1 cellular context compared by ENCODE assay signal in genomic region chr12:2034633-2035420, GRCh38.
A peak's percentile ranks its signal among the peaks of the same experiment; 100 is the strongest.
TF ChIP-seq lines count a peak whose summit lies in the region.

No MANE protein-coding gene starts in this region.

TF ChIP-seq in HepG2, 621 proteins besides CTCF, POLR2A, EP300 and RAD21 (continued from another document and continues in another):
- TF ChIP-seq LBX2 (CRISPR knock-in tag; IDR thresholded peaks at IDR 0.05; ENCODE audit: borderline replicate concordance) (peak; percentile 41; the same call in 1 of the 2 replicates), ZSCAN5A (CRISPR knock-in tag; IDR thresholded peaks at IDR 0.05; ENCODE audit: borderline replicate concordance) (peak; percentile 71; the same call in 1 of the 2 replicates), FOSL1 (CRISPR knock-in tag; IDR thresholded peaks at IDR 0.05; ENCODE audit: borderline replicate concordance) (no peak), HDAC2 (CRISPR knock-in tag; IDR thresholded peaks at IDR 0.05) (no peak), TFDP1 (CRISPR knock-in tag; IDR thresholded peaks at IDR 0.05; ENCODE audit: borderline replicate concordance) (peak; percentile 78; the same call in 1 of the 2 replicates), ZNF264 (CRISPR knock-in tag; IDR thresholded peaks at IDR 0.05) (no peak), ZBTB20 (CRISPR knock-in tag; IDR thresholded peaks at IDR 0.05; ENCODE audit: borderline replicate concordance, low read depth) (no peak), SMYD3 (CRISPR knock-in tag; IDR thresholded peaks at IDR 0.05) (peak; percentile 60; the same call in 1 of the 2 replicates), SATB2 (CRISPR knock-in tag; IDR thresholded peaks at IDR 0.05) (no peak), HDAC6 (IDR thresholded peaks at IDR 0.05; ENCODE audit: low read depth, low read length) (no peak), ZEB1 (IDR thresholded peaks at IDR 0.05; ENCODE audit: insufficient replicate concordance, low read depth) (no peak), THAP8 (CRISPR knock-in tag; IDR thresholded peaks at IDR 0.05; ENCODE audit: borderline replicate concordance) (no peak), NBN (conservative IDR thresholded peaks at IDR 0.05) (no peak), MTERF4 (CRISPR knock-in tag; IDR thresholded peaks at IDR 0.05) (peak; percentile 76; the same call in 1 of the 2 replicates), ARID2 (CRISPR knock-in tag; IDR thresholded peaks at IDR 0.05; ENCODE audit: borderline replicate concordance) (peak; percentile 73; the same call in 1 of the 2 replicates), TAF15 (IDR thresholded peaks at IDR 0.05; ENCODE audit: low read depth, low read length, poor library complexity, severe bottlenecking) (no peak), SP1 (IDR thresholded peaks at IDR 0.05) (no peak), SP1 (CRISPR knock-in tag; IDR thresholded peaks at IDR 0.05) (peak; percentile 82), ZNF639 (CRISPR knock-in tag; conservative IDR thresholded peaks at IDR 0.05) (no peak), ATF7-NPFF (CRISPR knock-in tag; IDR thresholded peaks at IDR 0.05; ENCODE audit: low read depth) (no peak), ZNF329 (CRISPR knock-in tag; IDR thresholded peaks at IDR 0.05; ENCODE audit: low read depth) (no peak), ZZZ3 (CRISPR knock-in tag; IDR thresholded peaks at IDR 0.05; ENCODE audit: borderline replicate concordance) (no peak), GPBP1L1 (CRISPR knock-in tag; IDR thresholded peaks at IDR 0.05) (no peak), ZNF296 (CRISPR knock-in tag; conservative IDR thresholded peaks at IDR 0.05) (no peak), SSRP1 (CRISPR knock-in tag; IDR thresholded peaks at IDR 0.05) (no peak), THAP7 (CRISPR knock-in tag; IDR thresholded peaks at IDR 0.05) (no peak), NR0B2 (CRISPR knock-in tag; IDR thresholded peaks at IDR 0.05) (no peak), ZNF883 (CRISPR knock-in tag; IDR thresholded peaks at IDR 0.05; ENCODE audit: not compliant biosample characterization) (no peak), PHF5A (CRISPR knock-in tag; IDR thresholded peaks at IDR 0.05; ENCODE audit: low read depth, unreplicated experiment) (no peak), PAX8 (CRISPR knock-in tag; IDR thresholded peaks at IDR 0.05; ENCODE audit: borderline replicate concordance) (no peak), ZMYM2 (CRISPR knock-in tag; IDR thresholded peaks at IDR 0.05) (no peak), ZNF597 (CRISPR knock-in tag; IDR thresholded peaks at IDR 0.05) (no peak), PHB2 (IDR thresholded peaks at IDR 0.05; ENCODE audit: partially characterized antibody) (no peak), RFX1 (IDR thresholded peaks at IDR 0.05) (no peak), SYNCRIP (IDR thresholded peaks at IDR 0.05; ENCODE audit: insufficient read depth, low read depth, low read length) (no peak), HMGXB3 (CRISPR knock-in tag; IDR thresholded peaks at IDR 0.05; ENCODE audit: borderline replicate concordance) (no peak), CHD4 (IDR thresholded peaks at IDR 0.05; ENCODE audit: borderline replicate concordance, low read length) (no peak), BCL3 (CRISPR knock-in tag; IDR thresholded peaks at IDR 0.05) (no peak; the same call in 1 of the 2 replicates), IRX3 (CRISPR knock-in tag; IDR thresholded peaks at IDR 0.05; ENCODE audit: borderline replicate concordance, low read depth) (peak; percentile 59; the same call in 1 of the 2 replicates), MIXL1 (CRISPR knock-in tag; IDR thresholded peaks at IDR 0.05) (no peak), ZBTB25 (CRISPR knock-in tag; IDR thresholded peaks at IDR 0.05) (no peak), ZNF256 (CRISPR knock-in tag; conservative IDR thresholded peaks at IDR 0.05) (0 out of 2 replicates have a peak, but pooled peaks have one; percentile 43), ZNF326 (CRISPR knock-in tag; IDR thresholded peaks at IDR 0.05; ENCODE audit: borderline replicate concordance) (no peak), IRF9 (CRISPR knock-in tag; IDR thresholded peaks at IDR 0.05; ENCODE audit: borderline replicate concordance) (peak; percentile 74; the same call in 1 of the 2 replicates), ZNF446 (CRISPR knock-in tag; IDR thresholded peaks at IDR 0.05) (0 out of 2 replicates have a peak, but pooled peaks have one; percentile 58), ZNF317 (CRISPR knock-in tag; IDR thresholded peaks at IDR 0.05) (no peak)
